In genomic region chr5:116176124-116176523, GRCh38 we compare ENCODE assay signal across 13 cellular contexts.
"Had no signal": no experiment of that assay in that cellular context is flagged by ENCODE, and none has a peak within 500 bp of the region (broad histone marks: within the 10 kb centered on the region; RNA-seq: fewer than 3 reads in every experiment).

No MANE protein-coding gene starts in this region.

- H3K4me1 ChIP-seq: gastroesophageal sphincter, neural progenitor cell, pancreas had no signal

- H3K9ac ChIP-seq: neural progenitor cell had no signal

- H3K4me2 ChIP-seq: neural progenitor cell had no signal

- H3K4me3 ChIP-seq: gastroesophageal sphincter, neural progenitor cell, pancreas, thoracic aorta had no signal

- ATAC-seq: activated T-helper 17 cell treated with anti-CD3 and anti-CD28 coated beads, Interleukin-2, amount 50 U/mL, for 72 hours; gastroesophageal sphincter; pancreas; stimulated activated naive CD8-positive, alpha-beta T cell treated with anti-CD3 and anti-CD28 coated beads, Interleukin-15, amount 100 ng/mL, for 72 hours; WTC11 had no signal

- DNase-seq: activated CD4-positive, alpha-beta T cell treated with anti-CD3 and anti-CD28 coated beads, Interleukin-2, amount 10 ng/mL, durations not matched to agents 24 days and 14 days; activated naive CD4-positive, alpha-beta T cell treated with anti-CD3 and anti-CD28 coated beads for 36 hours; brain microvascular endothelial cell; kidney; pancreas; stimulated activated CD4-positive, alpha-beta T cell treated with anti-CD3 and anti-CD28 coated beads, Interleukin-4, amount 100 ng/mL, for 1 hour; stimulated activated naive CD8-positive, alpha-beta T cell treated with anti-CD3 and anti-CD28 coated beads, Interleukin-15, amount 100 ng/mL, for 72 hours had no signal

- H3K27ac Mint-ChIP-seq: activated CD4-positive, alpha-beta T cell treated with anti-CD3 and anti-CD28 coated beads, Interleukin-2, amount 10 ng/mL, durations not matched to agents 24 days and 14 days; activated naive CD4-positive, alpha-beta T cell treated with anti-CD3 and anti-CD28 coated beads for 36 hours; activated T-helper 17 cell treated with anti-CD3 and anti-CD28 coated beads, Interleukin-2, amount 50 U/mL, for 72 hours; neural progenitor cell; stimulated activated naive CD8-positive, alpha-beta T cell treated with anti-CD3 and anti-CD28 coated beads, Interleukin-15, amount 100 ng/mL, for 72 hours; T-helper 1 cell treated with Interleukin-12 subunit alpha and Interleukin-12 subunit beta and Interleukin-4 antibody, amounts not matched to agents 30 μg/mL and 1 μg/mL, for 36 hours; WTC11 had no signal

- H3K27me3 ChIP-seq: brain microvascular endothelial cell, gastroesophageal sphincter, neural progenitor cell, pancreas had no signal

- H3K27ac ChIP-seq: brain microvascular endothelial cell, gastroesophageal sphincter, neural progenitor cell, pancreas, thoracic aorta had no signal

- H3K36me3 ChIP-seq: brain microvascular endothelial cell, gastroesophageal sphincter, neural progenitor cell, pancreas, thoracic aorta had no signal

- H2AFZ ChIP-seq: neural progenitor cell had no signal

- H3K9me3 ChIP-seq: gastroesophageal sphincter, pancreas, thoracic aorta had no signal
